In the genomic region with DNA sequence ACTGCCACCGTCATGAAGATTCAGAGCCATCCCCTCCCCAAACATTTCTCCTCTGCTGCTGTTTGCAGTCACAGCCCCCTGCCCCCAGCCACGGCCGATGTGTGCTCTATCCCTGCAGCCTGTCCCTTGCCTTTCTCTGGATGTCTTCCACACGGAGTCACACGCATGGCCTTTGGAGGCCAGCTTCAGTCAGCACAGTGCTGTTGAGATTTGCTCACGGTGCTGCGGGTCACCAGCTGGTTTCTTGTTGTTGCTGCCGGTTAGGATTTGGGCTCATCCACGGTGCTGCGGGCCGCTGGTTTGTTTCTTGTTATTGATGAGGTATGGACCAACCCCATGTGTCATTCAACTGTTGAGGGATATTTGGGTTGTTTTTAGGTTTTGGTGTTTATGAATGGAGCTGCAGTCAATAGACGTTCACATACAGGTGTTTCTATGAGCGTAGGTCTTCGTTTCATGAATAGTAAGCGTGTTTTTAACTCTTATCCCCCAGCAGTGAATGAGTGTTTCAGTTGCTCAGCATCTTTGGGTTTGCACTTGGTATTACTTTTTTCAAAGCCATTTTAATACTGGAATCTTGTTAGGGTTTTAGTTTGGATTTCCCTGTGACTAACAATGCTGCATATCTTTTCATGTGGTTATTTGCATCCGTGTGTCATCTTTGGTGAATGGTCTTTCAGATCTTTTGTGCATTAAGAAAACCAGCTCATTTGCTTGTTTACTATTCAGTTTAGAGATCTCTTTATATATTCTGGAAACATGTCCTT, we compare ENCODE assay signal across 9 cellular contexts. TPM values are rescaled to one million over a fixed set of nuclear protein-coding genes. Genes with fewer than 3 reads are reported as not detected.
DNase-seq lines count a peak whose midpoint lies in the region; ATAC-seq and TF ChIP-seq lines count a peak whose summit lies in the region.
"Had no signal": no experiment of that assay in that cellular context is flagged by ENCODE, and none has a peak within 500 bp of the region (broad histone marks: within the 10 kb centered on the region; RNA-seq: fewer than 3 reads in every experiment).

No MANE protein-coding gene starts in this region.

- H3K27me3 Mint-ChIP-seq in CD14-positive monocyte (ENCODE audit: low read depth in 3 of 3): peaks cover 14 to 30% (median 19%) of the 10 kb centered on the region in 3 donors
- H3K27me3 Mint-ChIP-seq in activated T-helper 1 cell treated with anti-CD3 and anti-CD28 coated beads, Interleukin-12 subunit alpha, Interleukin-12 subunit beta, Interleukin-2, Interleukin-4 antibody, amounts not matched to agents 30 ng/mL and 10 ng/mL and 1 ng/mL, durations not matched to agents 14 hours and 24 hours and 36 hours (ENCODE audit: insufficient read depth): no peaks in the 10 kb centered on the region

- no peaks in the 10 kb centered on the region for H3K36me3 Mint-ChIP-seq in CD14-positive monocyte
- H3K36me3 Mint-ChIP-seq in activated T-helper 1 cell treated with anti-CD3 and anti-CD28 coated beads, Interleukin-12 subunit alpha, Interleukin-12 subunit beta, Interleukin-2, Interleukin-4 antibody, amounts not matched to agents 30 ng/mL and 10 ng/mL and 1 ng/mL, durations not matched to agents 14 hours and 24 hours and 36 hours (ENCODE audit: low read depth): peaks cover 39% of the 10 kb centered on the region

- TF ChIP-seq CTCF in CD14-positive monocyte (IDR thresholded peaks at IDR 0.05): no peak

- H3K4me1 Mint-ChIP-seq in CD14-positive monocyte: no peaks in the 10 kb centered on the region
- peaks cover 78% of the 10 kb centered on the region for H3K4me1 Mint-ChIP-seq in activated T-helper 1 cell treated with anti-CD3 and anti-CD28 coated beads, Interleukin-12 subunit alpha, Interleukin-12 subunit beta, Interleukin-2, Interleukin-4 antibody, amounts not matched to agents 30 ng/mL and 10 ng/mL and 1 ng/mL, durations not matched to agents 14 hours and 24 hours and 36 hours (ENCODE audit: low read depth)

- intact Hi-C loops in CD14-positive monocyte (cut with micrococcal nuclease): no loop called here
- intact Hi-C loops in activated T-helper 1 cell treated with anti-CD3 and anti-CD28 coated beads, Interleukin-12 subunit alpha, Interleukin-12 subunit beta, Interleukin-2, Interleukin-4 antibody, amounts not matched to agents 30 ng/mL and 10 ng/mL and 1 ng/mL, durations not matched to agents 14 hours and 24 hours and 36 hours (cut with micrococcal nuclease): loop anchor here (1.0 to 2.0 kb wide), 8 partner anchors 10 to 108 kb away; partner anchors contain the start of gene PDCD6

- H3K4me3 Mint-ChIP-seq in CD14-positive monocyte: no peak overlapping the region
- peak overlapping the region; percentile 72 for H3K4me3 Mint-ChIP-seq in activated T-helper 1 cell treated with anti-CD3 and anti-CD28 coated beads, Interleukin-12 subunit alpha, Interleukin-12 subunit beta, Interleukin-2, Interleukin-4 antibody, amounts not matched to agents 30 ng/mL and 10 ng/mL and 1 ng/mL, durations not matched to agents 14 hours and 24 hours and 36 hours

- peaks cover 0 to 7% (median 2%) of the 10 kb centered on the region in 7 donors for H3K9me3 Mint-ChIP-seq in CD14-positive monocyte
- peaks cover 19% of the 10 kb centered on the region for H3K9me3 Mint-ChIP-seq in activated T-helper 1 cell treated with anti-CD3 and anti-CD28 coated beads, Interleukin-12 subunit alpha, Interleukin-12 subunit beta, Interleukin-2, Interleukin-4 antibody, amounts not matched to agents 30 ng/mL and 10 ng/mL and 1 ng/mL, durations not matched to agents 14 hours and 24 hours and 36 hours

- DNase-seq in CD14-positive monocyte (ENCODE audit: low spot score): peak; percentile 8
- peak; percentile 6 for DNase-seq in activated T-helper 1 cell treated with anti-CD3 and anti-CD28 coated beads, Interleukin-12 subunit alpha, Interleukin-12 subunit beta, Interleukin-2, Interleukin-4 antibody, amounts not matched to agents 30 ng/mL and 10 ng/mL and 1 ng/mL, durations not matched to agents 14 hours and 24 hours and 36 hours (ENCODE audit: low spot score)
- peak; percentile 7 for DNase-seq in mucosa of gallbladder (ENCODE audit: low spot score)
- DNase-seq in SKM-1 treated with dmso at 0.1 percent for 144 hours (lab: John Stamatoyannopoulos, UW; ENCODE audit: unreplicated experiment): no peak
- DNase-seq in inferior parietal cortex (ENCODE audit: extremely low spot score): no peak
- no peak for DNase-seq in NCI-H748 treated with DMSO at 0.1 percent for 48 hours (lab: John Stamatoyannopoulos, UW)
- DNase-seq: mammary epithelial cell had no signal

- ATAC-seq in HG03442 (IDR thresholded peaks at IDR 0.05; ENCODE audit: unreplicated experiment) (peak; percentile 36), HG02798 (IDR thresholded peaks at IDR 0.05; ENCODE audit: poor library complexity, unreplicated experiment) (no peak)

- H3K27ac Mint-ChIP-seq in CD14-positive monocyte: no peak overlapping the region
- peak overlapping the region; percentile 91 for H3K27ac Mint-ChIP-seq in activated T-helper 1 cell treated with anti-CD3 and anti-CD28 coated beads, Interleukin-12 subunit alpha, Interleukin-12 subunit beta, Interleukin-2, Interleukin-4 antibody, amounts not matched to agents 30 ng/mL and 10 ng/mL and 1 ng/mL, durations not matched to agents 14 hours and 24 hours and 36 hours

RNA-seq across cellular contexts. Expression of gene AHRR, which starts 57.6 kb away (rescaled TPM):
- polyA plus RNA-seq in CD14-positive monocyte: under 1 TPM in 1 of 2 donors, not detected in 1; 0.15 TPM
- total RNA-seq in activated T-helper 1 cell treated with anti-CD3 and anti-CD28 coated beads, Interleukin-12 subunit alpha, Interleukin-12 subunit beta, Interleukin-2, Interleukin-4 antibody, amounts not matched to agents 30 ng/mL and 10 ng/mL and 1 ng/mL, durations not matched to agents 14 hours and 24 hours and 36 hours: 22.7 and 23.7 TPM in 2 replicates
- 3.5 TPM for total RNA-seq in mucosa of gallbladder

Comparison
In these comparisons a context has a peak if more than half of its experiments do, and no peak if none do; other contexts are left out.
1. DNase-seq: peak in CD14-positive monocyte (single experiment), activated T-helper 1 cell treated with anti-CD3 and anti-CD28 coated beads, Interleukin-12 subunit alpha, Interleukin-12 subunit beta, Interleukin-2, Interleukin-4 antibody, amounts not matched to agents 30 ng/mL and 10 ng/mL and 1 ng/mL, durations not matched to agents 14 hours and 24 hours and 36 hours (single experiment) and mucosa of gallbladder (single experiment); none in SKM-1 treated with dmso at 0.1 percent for 144 hours (single experiment), inferior parietal cortex (single experiment) and NCI-H748 treated with DMSO at 0.1 percent for 48 hours (single experiment).